ENCODE assay signal across 1 cellular context in genomic region chr1:210730023-210730422, GRCh38.
TF ChIP-seq lines count a peak whose summit lies in the region.

No MANE protein-coding gene starts in this region.

TF ChIP-seq in SK-N-SH treated with all-trans-retinoic acid at 6 μM for 48 hours, 23 proteins besides CTCF, POLR2A, EP300 and RAD21 (continued from another document):
- no peak for TF ChIP-seq PATZ1 (CRISPR knock-in tag; IDR thresholded peaks at IDR 0.05; ENCODE audit: borderline replicate concordance)
- TF ChIP-seq ZNF8 (CRISPR knock-in tag; IDR thresholded peaks at IDR 0.05): no peak
- TF ChIP-seq SNAI2 (CRISPR knock-in tag; IDR thresholded peaks at IDR 0.05): no peak
- TF ChIP-seq CREB5 (CRISPR knock-in tag; IDR thresholded peaks at IDR 0.05; ENCODE audit: low read depth): no peak
- TF ChIP-seq CSRNP3 (CRISPR knock-in tag; IDR thresholded peaks at IDR 0.05): no peak
- no peak for TF ChIP-seq ZNF565 (CRISPR knock-in tag; conservative IDR thresholded peaks at IDR 0.05; ENCODE audit: low read depth)
- TF ChIP-seq PPARA (CRISPR knock-in tag; IDR thresholded peaks at IDR 0.05; ENCODE audit: borderline replicate concordance): no peak
